ENCODE assay signal across 23 cellular contexts in the genomic region with DNA sequence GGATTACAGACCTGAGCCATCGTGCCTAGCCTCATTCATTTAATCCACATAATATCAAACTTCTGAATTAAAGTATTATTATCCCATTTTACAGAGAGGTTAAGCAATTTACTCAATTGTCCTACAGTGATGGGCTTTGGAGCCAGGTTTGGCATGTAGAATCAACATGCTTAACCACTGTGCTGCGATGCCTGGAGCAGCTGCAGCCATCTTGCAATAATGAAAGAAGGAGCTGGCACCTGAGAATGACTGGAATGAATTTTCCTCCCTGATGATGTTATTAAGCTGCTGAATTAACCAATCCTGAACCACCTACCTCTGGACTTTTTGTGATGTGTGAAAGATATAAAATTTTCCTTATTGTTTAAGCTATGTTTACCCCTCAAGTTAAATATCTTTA. TPM values are rescaled to one million over a fixed set of nuclear protein-coding genes. Genes with fewer than 3 reads are reported as not detected.
DNase-seq lines count a peak whose midpoint lies in the region; ATAC-seq, FAIRE-seq and TF ChIP-seq lines count a peak whose summit lies in the region.
"Had no signal": no experiment of that assay in that cellular context is flagged by ENCODE, and none has a peak within 500 bp of the region (broad histone marks: within the 10 kb centered on the region; RNA-seq: fewer than 3 reads in every experiment).

No MANE protein-coding gene starts in this region.

- peaks cover 66% of the 10 kb centered on the region for H3K4me1 Mint-ChIP-seq in activated CD4-positive, alpha-beta T cell treated with anti-CD3 and anti-CD28 coated beads for 36 hours
- H3K4me1 Mint-ChIP-seq in stimulated activated naive CD8-positive, alpha-beta T cell treated with anti-CD3 and anti-CD28 coated beads, Interleukin-15, Interleukin-2, amounts not matched to agents 100 ng/mL and 50 ng/mL, for 24 hours (ENCODE audit: low read depth): peaks cover 71% of the 10 kb centered on the region

- H3K4me3 Mint-ChIP-seq in activated CD4-positive, alpha-beta T cell treated with anti-CD3 and anti-CD28 coated beads for 36 hours: no peak overlapping the region
- no peak overlapping the region for H3K4me3 Mint-ChIP-seq in stimulated activated naive CD8-positive, alpha-beta T cell treated with anti-CD3 and anti-CD28 coated beads, Interleukin-15, Interleukin-2, amounts not matched to agents 100 ng/mL and 50 ng/mL, for 24 hours

- no peak for ATAC-seq in activated CD4-positive, alpha-beta T cell treated with anti-CD3 and anti-CD28 coated beads for 36 hours
- ATAC-seq in stimulated activated naive CD8-positive, alpha-beta T cell treated with anti-CD3 and anti-CD28 coated beads, Interleukin-15, Interleukin-2, amounts not matched to agents 100 U/mL and 50 U/mL, for 24 hours: no peak
- no peak for ATAC-seq in upper lobe of left lung (ENCODE audit: low FRiP score in 2 of 2)
- ATAC-seq: HCT116 had no signal

- H3K9me1 ChIP-seq in endothelial cell of umbilical vein (replicated peaks; ENCODE audit: control insufficient read depth, extremely low read depth, insufficient read depth, low read length): no peaks in the 10 kb centered on the region

- CTCF ChIA-PET in activated CD4-positive, alpha-beta T cell treated with anti-CD3 and anti-CD28 coated beads for 36 hours (lab: Charles Lee): interaction anchor here (0.6 to 1.2 kb wide), 6 partner anchors 11 to 89 kb away, joined by 3 to 5 read pairs (median 3); a partner anchor contains a TSS
- CTCF ChIA-PET in endothelial cell of umbilical vein (lab: Charles Lee): no interaction called here

- H3K4me2 ChIP-seq in endothelial cell of umbilical vein (ENCODE audit: insufficient read depth, low read length): no peak overlapping the region

- H3K27me3 Mint-ChIP-seq in activated CD4-positive, alpha-beta T cell treated with anti-CD3 and anti-CD28 coated beads for 36 hours: no peaks in the 10 kb centered on the region
- no peaks in the 10 kb centered on the region for H3K27me3 Mint-ChIP-seq in stimulated activated naive CD8-positive, alpha-beta T cell treated with anti-CD3 and anti-CD28 coated beads, Interleukin-15, Interleukin-2, amounts not matched to agents 100 ng/mL and 50 ng/mL, for 24 hours

- TF ChIP-seq CTCF in endothelial cell of umbilical vein (IDR thresholded peaks at IDR 0.05; ENCODE audit: extremely low read depth in 1 of 2, insufficient read depth in 1 of 2, low read depth in 1 of 2, low read length in 2 of 2) (no peak), upper lobe of left lung (IDR thresholded peaks at IDR 0.05) (no peak)

- H3K4me3 ChIP-seq in endothelial cell of umbilical vein (replicated peaks in 1 of 3; ENCODE audit: insufficient read depth in 1 of 3, low read depth in 1 of 3, low read length in 3 of 3) (no peak overlapping the region), upper lobe of left lung (no peak overlapping the region)

- no peaks in the 10 kb centered on the region for H3K79me2 ChIP-seq in endothelial cell of umbilical vein (ENCODE audit: control insufficient read depth, insufficient read depth, low read length)

- no peak overlapping the region for H3K27ac ChIP-seq in endothelial cell of umbilical vein (ENCODE audit: insufficient read depth, low read depth, low read length)
- H3K27ac ChIP-seq in upper lobe of left lung: no peak overlapping the region
- H3K27ac ChIP-seq: 22Rv1, C4-2B had no signal

- H3K36me3 ChIP-seq in endothelial cell of umbilical vein (ENCODE audit: control insufficient read depth in 2 of 2, extremely low read depth in 1 of 2, insufficient read depth in 2 of 2, low read length in 2 of 2) (no peaks in the 10 kb centered on the region), upper lobe of left lung (no peaks in the 10 kb centered on the region)

- FAIRE-seq in endothelial cell of umbilical vein (lab: Jason Lieb, UNC): peak; percentile 28

- BruUV-seq in endothelial cell of umbilical vein (replicated peaks; lab: Mats Ljungman, UMichigan): no TSS peak

- TF ChIP-seq POLR2A in endothelial cell of umbilical vein (IDR thresholded peaks at IDR 0.05; ENCODE audit: low read depth, low read length) (no peak), upper lobe of left lung (IDR thresholded peaks at IDR 0.05) (no peak)

- peaks cover 4% of the 10 kb centered on the region for H3K9me3 Mint-ChIP-seq in activated CD4-positive, alpha-beta T cell treated with anti-CD3 and anti-CD28 coated beads for 36 hours (ENCODE audit: low read depth)
- H3K9me3 Mint-ChIP-seq in stimulated activated naive CD8-positive, alpha-beta T cell treated with anti-CD3 and anti-CD28 coated beads, Interleukin-15, Interleukin-2, amounts not matched to agents 100 ng/mL and 50 ng/mL, for 24 hours: peaks cover 4% of the 10 kb centered on the region

- 95 to 96% methylated on average over 2 of the region's 2 CpGs for WGBS in upper lobe of left lung, 2 donors

- H3K9me3 ChIP-seq in endothelial cell of umbilical vein (replicated peaks; ENCODE audit: control insufficient read depth, insufficient read depth, low read length) (no peaks in the 10 kb centered on the region), upper lobe of left lung (no peaks in the 10 kb centered on the region)
- H3K9me3 ChIP-seq: Caco-2 had no signal

- dilution Hi-C loops in endothelial cell of umbilical vein (cut with MboI; ENCODE audit: extremely low pct_ligation_motif_present, low sequenced_read_pairs): no loop called here

- H3K4me1 ChIP-seq in endothelial cell of umbilical vein (ENCODE audit: control insufficient read depth, extremely low read depth, insufficient read depth, low read length): no peaks in the 10 kb centered on the region
- H3K4me1 ChIP-seq in upper lobe of left lung: peaks cover 0 to 11% (median 0%) of the 10 kb centered on the region in 4 donors
- H3K4me1 ChIP-seq: Caco-2 had no signal

- H3K27ac Mint-ChIP-seq in activated CD4-positive, alpha-beta T cell treated with anti-CD3 and anti-CD28 coated beads for 36 hours: peak overlapping the region; percentile 86
- H3K27ac Mint-ChIP-seq in stimulated activated naive CD8-positive, alpha-beta T cell treated with anti-CD3 and anti-CD28 coated beads, Interleukin-15, Interleukin-2, amounts not matched to agents 100 ng/mL and 50 ng/mL, for 24 hours: peak overlapping the region; percentile 80

- H4K20me1 ChIP-seq in endothelial cell of umbilical vein (replicated peaks; ENCODE audit: control insufficient read depth, extremely low read depth, insufficient read depth, low read length): no peaks in the 10 kb centered on the region

- H3K27me3 ChIP-seq in endothelial cell of umbilical vein (ENCODE audit: control insufficient read depth in 2 of 2, insufficient read depth in 2 of 2, low read length in 2 of 2): no peaks in the 10 kb centered on the region
- H3K27me3 ChIP-seq in upper lobe of left lung: no peaks in the 10 kb centered on the region

- H2AFZ ChIP-seq in endothelial cell of umbilical vein (ENCODE audit: low read depth, low read length): no peak overlapping the region

- TF ChIP-seq EP300 in upper lobe of left lung (IDR thresholded peaks at IDR 0.05): no peak

- H3K36me3 Mint-ChIP-seq in activated CD4-positive, alpha-beta T cell treated with anti-CD3 and anti-CD28 coated beads for 36 hours (ENCODE audit: low read depth): peaks cover 29% of the 10 kb centered on the region
- H3K36me3 Mint-ChIP-seq in stimulated activated naive CD8-positive, alpha-beta T cell treated with anti-CD3 and anti-CD28 coated beads, Interleukin-15, Interleukin-2, amounts not matched to agents 100 ng/mL and 50 ng/mL, for 24 hours (ENCODE audit: low read depth): peaks cover 22% of the 10 kb centered on the region

- POLR2A ChIA-PET in activated CD4-positive, alpha-beta T cell treated with anti-CD3 and anti-CD28 coated beads for 36 hours (lab: Charles Lee): interaction anchor here (1.5 kb wide), 1 partner anchor 11 kb away, joined by 4 read pairs; no protein-coding TSS in a partner anchor
- POLR2A ChIA-PET in endothelial cell of umbilical vein (lab: Charles Lee): no interaction called here

- intact Hi-C loops in activated CD4-positive, alpha-beta T cell treated with anti-CD3 and anti-CD28 coated beads for 36 hours (cut with DNase I, micrococcal nuclease): no loop called here
- intact Hi-C loops in endothelial cell of umbilical vein (cut with micrococcal nuclease): no loop called here

- no peak for DNase-seq in activated CD4-positive, alpha-beta T cell treated with anti-CD3 and anti-CD28 coated beads for 36 hours
- DNase-seq in activated CD4-positive, alpha-beta T cell treated with anti-CD3 and anti-CD28 coated beads, Interleukin-2, amount 50 U/mL, for 1 hour: no peak
- no peak for DNase-seq in stimulated activated naive CD8-positive, alpha-beta T cell treated with anti-CD3 and anti-CD28 coated beads, Interleukin-15, Interleukin-2, amounts not matched to agents 100 U/mL and 50 U/mL, for 24 hours
- DNase-seq in endothelial cell of umbilical vein (ENCODE audit: low read depth, low spot score) (no peak), upper lobe of left lung (no peak), NCI-H446 (lab: John Stamatoyannopoulos, UW) (no peak), DMS114 treated with DMSO at 0.1 percent for 48 hours (lab: John Stamatoyannopoulos, UW; ENCODE audit: unreplicated experiment) (no peak)
- DNase-seq: AML-193; Caco-2; DMS153; GDM1; GOT3; NCI-H1092 treated with DMSO at 0.1 percent for 48 hours; NCI-H146; NCI-H2081; NCI-H2171 treated with DMSO at 0.1 percent for 48 hours; NCI-H446 treated with DMSO at 0.1 percent for 48 hours; NK-92 treated with Interleukin-12 subunit alpha and Interleukin-12 subunit beta, amount 100 ng/mL, for 24 hours; SHP77 had no signal

- no peak overlapping the region for H3K9ac ChIP-seq in endothelial cell of umbilical vein (replicated peaks; ENCODE audit: extremely low read depth, insufficient read depth, low read length)

RNA-seq across cellular contexts. Expression of a gene that starts 13.1 kb away (rescaled TPM):
- 100 to 1,000 TPM; 625 to 806 TPM for total RNA-seq in activated CD4-positive, alpha-beta T cell treated with anti-CD3 and anti-CD28 coated beads for 36 hours
- total RNA-seq in endothelial cell of umbilical vein (87.5 and 96.7 TPM in 2 replicates), upper lobe of left lung (100 to 1,000 TPM; 138 to 305 (median 211) TPM)
- 97.0 and 98.7 TPM in 2 replicates for polyA plus RNA-seq in endothelial cell of umbilical vein
- 80.5 and 93.5 TPM in 2 replicates for polyA plus RNA-seq in endothelial cell of umbilical vein (2011; cell fraction: cytosol; rRNA removed)
- 53.2 and 56.7 TPM in 2 replicates for polyA plus RNA-seq in endothelial cell of umbilical vein (2011; cell fraction: nucleus; rRNA removed)
- polyA plus RNA-seq in endothelial cell of umbilical vein (2012): 87.3 and 94.2 TPM in 2 replicates
- polyA minus RNA-seq in endothelial cell of umbilical vein: 41.5 and 52.5 TPM in 2 replicates
- polyA minus RNA-seq in endothelial cell of umbilical vein (2011; cell fraction: cytosol; rRNA and poly(A)+ RNA removed): 48.2 TPM
- polyA minus RNA-seq in endothelial cell of umbilical vein (2011; cell fraction: nucleus; rRNA and poly(A)+ RNA removed): 24.4 and 25.3 TPM in 2 replicates

RNA-seq across cellular contexts. Expression of a gene that starts 33.4 kb away (rescaled TPM):
- total RNA-seq in activated CD4-positive, alpha-beta T cell treated with anti-CD3 and anti-CD28 coated beads for 36 hours: 10 to 100 TPM; 51.6 to 56.0 TPM
- total RNA-seq in endothelial cell of umbilical vein (41.8 and 45.7 TPM in 2 replicates), upper lobe of left lung (10 to 100 TPM in 3 of 6 donors, 1 to 10 TPM in 3; 5.6 to 20.9 (median 12.5) TPM)
- polyA plus RNA-seq in endothelial cell of umbilical vein: 32.9 and 33.1 TPM in 2 replicates
- 33.9 and 42.1 TPM in 2 replicates for polyA plus RNA-seq in endothelial cell of umbilical vein (2011; cell fraction: cytosol; rRNA removed)
- 45.7 and 60.4 TPM in 2 replicates for polyA plus RNA-seq in endothelial cell of umbilical vein (2011; cell fraction: nucleus; rRNA removed)
- polyA plus RNA-seq in endothelial cell of umbilical vein (2012): 30.0 and 38.9 TPM in 2 replicates
- polyA minus RNA-seq in endothelial cell of umbilical vein: 25.0 and 35.0 TPM in 2 replicates
- 36.4 TPM for polyA minus RNA-seq in endothelial cell of umbilical vein (2011; cell fraction: cytosol; rRNA and poly(A)+ RNA removed)
- 15.7 and 16.9 TPM in 2 replicates for polyA minus RNA-seq in endothelial cell of umbilical vein (2011; cell fraction: nucleus; rRNA and poly(A)+ RNA removed)

RNA-seq across cellular contexts. Expression of a gene that starts 33.7 kb away (rescaled TPM):
- 10 to 100 TPM; 19.4 to 21.6 TPM for total RNA-seq in activated CD4-positive, alpha-beta T cell treated with anti-CD3 and anti-CD28 coated beads for 36 hours
- total RNA-seq in endothelial cell of umbilical vein: 25.5 and 30.4 TPM in 2 replicates
- polyA plus RNA-seq in endothelial cell of umbilical vein: 34.8 and 37.8 TPM in 2 replicates
- 34.4 and 35.1 TPM in 2 replicates for polyA plus RNA-seq in endothelial cell of umbilical vein (2011; cell fraction: cytosol; rRNA removed)
- polyA plus RNA-seq in endothelial cell of umbilical vein (2011; cell fraction: nucleus; rRNA removed): 27.9 and 28.7 TPM in 2 replicates
- polyA plus RNA-seq in endothelial cell of umbilical vein (2012): 30.1 and 36.2 TPM in 2 replicates
- 45.6 and 53.3 TPM in 2 replicates for polyA minus RNA-seq in endothelial cell of umbilical vein
- polyA minus RNA-seq in endothelial cell of umbilical vein (2011; cell fraction: cytosol; rRNA and poly(A)+ RNA removed): 17.7 TPM
- 18.3 and 27.9 TPM in 2 replicates for polyA minus RNA-seq in endothelial cell of umbilical vein (2011; cell fraction: nucleus; rRNA and poly(A)+ RNA removed)
- 10 to 100 TPM in 5 of 6 donors, 1 to 10 TPM in 1; 6.4 to 19.9 (median 15.3) TPM for total RNA-seq in upper lobe of left lung

RNA-seq across cellular contexts. Expression of a gene that starts 59.5 kb away (rescaled TPM):
- 1 to 10 TPM; 5.6 to 7.3 TPM for total RNA-seq in activated CD4-positive, alpha-beta T cell treated with anti-CD3 and anti-CD28 coated beads for 36 hours
- total RNA-seq in endothelial cell of umbilical vein (4.1 and 4.5 TPM in 2 replicates), upper lobe of left lung (10 to 100 TPM in 2 of 6 donors, 1 to 10 TPM in 4; 2.7 to 16.8 (median 4.3) TPM)
- polyA plus RNA-seq in endothelial cell of umbilical vein: 2.1 and 2.4 TPM in 2 replicates
- 1.2 and 1.9 TPM in 2 replicates for polyA plus RNA-seq in endothelial cell of umbilical vein (2011; cell fraction: cytosol; rRNA removed)
- 10.6 and 11.7 TPM in 2 replicates for polyA plus RNA-seq in endothelial cell of umbilical vein (2011; cell fraction: nucleus; rRNA removed)
- 4.1 and 4.6 TPM in 2 replicates for polyA plus RNA-seq in endothelial cell of umbilical vein (2012)
- 4.4 and 5.0 TPM in 2 replicates for polyA minus RNA-seq in endothelial cell of umbilical vein
- 2.4 TPM for polyA minus RNA-seq in endothelial cell of umbilical vein (2011; cell fraction: cytosol; rRNA and poly(A)+ RNA removed)
- 7.1 and 9.0 TPM in 2 replicates for polyA minus RNA-seq in endothelial cell of umbilical vein (2011; cell fraction: nucleus; rRNA and poly(A)+ RNA removed)
